13 cellular contexts compared by ENCODE assay signal in the genomic region with DNA sequence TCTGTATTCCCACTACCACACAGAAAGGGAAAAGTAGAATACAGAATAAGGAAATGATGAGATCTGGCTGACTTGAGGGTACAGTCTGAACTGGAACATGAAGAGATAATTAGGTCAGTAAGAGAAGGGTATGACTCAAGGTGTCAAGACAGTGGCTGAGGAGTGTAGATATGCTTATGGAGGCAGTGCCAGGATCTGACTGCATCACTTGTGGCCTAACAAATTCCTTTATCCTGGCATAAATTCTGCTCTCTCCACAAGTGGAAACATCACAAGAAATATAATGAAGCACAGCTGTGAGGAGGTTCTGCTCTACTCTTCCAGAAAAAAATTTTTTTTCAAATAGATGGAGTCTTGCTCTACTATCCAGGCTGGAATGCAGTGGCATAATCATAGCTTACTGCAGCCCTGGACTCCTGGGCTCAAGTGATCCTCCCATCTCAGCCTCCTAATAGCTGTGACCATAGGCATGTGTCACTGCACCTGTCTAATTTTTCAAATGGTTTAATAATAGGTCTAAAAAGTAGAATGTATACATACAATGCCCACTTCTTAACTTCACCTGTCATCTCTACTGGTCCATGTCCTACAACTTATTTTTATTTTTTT.
A peak's percentile ranks its signal among the peaks of the same experiment; 100 is the strongest.
DNase-seq lines count a peak whose midpoint lies in the region; ATAC-seq, FAIRE-seq and TF ChIP-seq lines count a peak whose summit lies in the region.
"Had no signal": no experiment of that assay in that cellular context is flagged by ENCODE, and none has a peak within 500 bp of the region (broad histone marks: within the 10 kb centered on the region; RNA-seq: fewer than 3 reads in every experiment).

No MANE protein-coding gene starts in this region.

- peaks cover 4% of the 10 kb centered on the region for H3K36me3 Mint-ChIP-seq in astrocyte (ENCODE audit: low read depth, unreplicated experiment)

- no peaks in the 10 kb centered on the region for H3K9me3 ChIP-seq in GM23248 (ENCODE audit: low read depth)
- H3K9me3 ChIP-seq in astrocyte (ENCODE audit: insufficient read depth, low read depth, low read length): no peaks in the 10 kb centered on the region
- no peaks in the 10 kb centered on the region for H3K9me3 ChIP-seq in gastroesophageal sphincter

- TF ChIP-seq CTCF in AG04449 (IDR thresholded peaks at IDR 0.05; ENCODE audit: insufficient read depth, low read length, missing control alignments): no peak
- no peak for TF ChIP-seq CTCF in astrocyte (IDR thresholded peaks at IDR 0.05; ENCODE audit: insufficient read depth, low read depth, low read length)
- no peak for TF ChIP-seq CTCF in gastroesophageal sphincter (IDR thresholded peaks at IDR 0.05)

- H3K27ac Mint-ChIP-seq in astrocyte (ENCODE audit: unreplicated experiment): no peak overlapping the region

- ATAC-seq in gastroesophageal sphincter: peak; percentile 69
- no peak for ATAC-seq in GM19023 (IDR thresholded peaks at IDR 0.05; ENCODE audit: unreplicated experiment)
- no peak for ATAC-seq in HG03175 (IDR thresholded peaks at IDR 0.05; ENCODE audit: unreplicated experiment)

- H3K4me2 ChIP-seq in GM23248 (ENCODE audit: unreplicated experiment): no peak overlapping the region
- H3K4me2 ChIP-seq in astrocyte (ENCODE audit: low read length): no peak overlapping the region

- no peak overlapping the region for H3K9ac ChIP-seq in GM23248
- no peak overlapping the region for H3K9ac ChIP-seq in astrocyte (ENCODE audit: low read length)

- FAIRE-seq in astrocyte (lab: Jason Lieb, UNC): peak; percentile 94

- H3K4me3 ChIP-seq in AG04449 (ENCODE audit: low read depth, low read length): no peak overlapping the region
- no peak overlapping the region for H3K4me3 ChIP-seq in GM23248
- no peak overlapping the region for H3K4me3 ChIP-seq in astrocyte (ENCODE audit: insufficient read depth, low read depth, low read length)
- H3K4me3 ChIP-seq in gastroesophageal sphincter: no peak overlapping the region

- POLR2A ChIA-PET in AG04449 (lab: Yijun Ruan, JAX): interaction anchor here (1.0 kb wide), 1 partner anchor 8 kb away, joined by 3 read pairs; no protein-coding TSS in a partner anchor

- H3K79me2 ChIP-seq in GM23248 (ENCODE audit: insufficient read depth): no peaks in the 10 kb centered on the region; the same call in 1 of the 2 replicates
- no peaks in the 10 kb centered on the region for H3K79me2 ChIP-seq in astrocyte (ENCODE audit: insufficient read depth, low read length)

- H3K27me3 ChIP-seq in GM23248 (replicated peaks; ENCODE audit: insufficient read depth) (no peaks in the 10 kb centered on the region), astrocyte (ENCODE audit: insufficient read depth, low read length) (no peaks in the 10 kb centered on the region), gastroesophageal sphincter (no peaks in the 10 kb centered on the region)

- in situ Hi-C loops in GM23248 (cut with MboI): no loop called here

- H3K9me3 Mint-ChIP-seq in astrocyte (ENCODE audit: unreplicated experiment): no peaks in the 10 kb centered on the region

- H3K36me3 ChIP-seq in GM23248 (ENCODE audit: low read depth) (peaks cover 53% of the 10 kb centered on the region), astrocyte (ENCODE audit: insufficient read depth, low read length) (peaks cover 15% of the 10 kb centered on the region), gastroesophageal sphincter (peaks cover 6 to 78% of the 10 kb centered on the region in 2 donors)

- H2AFZ ChIP-seq in GM23248 (no peak overlapping the region), astrocyte (ENCODE audit: low read depth, low read length) (no peak overlapping the region)

- H4K20me1 ChIP-seq in GM23248 (ENCODE audit: insufficient read depth): no peaks in the 10 kb centered on the region
- no peaks in the 10 kb centered on the region for H4K20me1 ChIP-seq in astrocyte (ENCODE audit: insufficient read depth, low read length)

- H3K4me3 Mint-ChIP-seq in astrocyte (ENCODE audit: unreplicated experiment): no peak overlapping the region

- H3K27ac ChIP-seq in GM23248 (peak overlapping the region; percentile 29), astrocyte (ENCODE audit: low read depth, low read length) (no peak overlapping the region), gastroesophageal sphincter (peak overlapping the region in 2 of 4 donors; percentile 9 to 63)
- H3K27ac ChIP-seq: C4-2B had no signal

- no peak for TF ChIP-seq EP300 in gastroesophageal sphincter (IDR thresholded peaks at IDR 0.05)

- peak; percentile 64 for DNase-seq in AG04449 (ENCODE audit: low read depth, low spot score)
- DNase-seq in GM23248: peak; percentile 96
- peak; percentile 84 for DNase-seq in astrocyte (ENCODE audit: low read depth)
- DNase-seq in activated effector memory CD4-positive, alpha-beta T cell treated with anti-CD3 and anti-CD28 coated beads, Interleukin-2, amount 50 U/mL, for 16 hours: no peak
- no peak for DNase-seq in stimulated activated CD4-positive, alpha-beta T cell treated with anti-CD3 and anti-CD28 coated beads, Interleukin-2, amount 100 ng/mL, for 24 hours
- DNase-seq: effector CD8-positive, alpha-beta T cell; midbrain; MM.1S; NCI-H2171 treated with DMSO at 0.1 percent for 48 hours had no signal

- H3K9me2 ChIP-seq in GM23248 (ENCODE audit: insufficient read depth): no peaks in the 10 kb centered on the region

- H3K4me1 Mint-ChIP-seq in astrocyte (ENCODE audit: low read depth, unreplicated experiment): peaks cover 2% of the 10 kb centered on the region

- CTCF ChIA-PET in AG04449 (lab: Yijun Ruan, JAX): no interaction called here

- peaks cover 21% of the 10 kb centered on the region for H3F3A ChIP-seq in GM23248 (ENCODE audit: insufficient read depth)

- no peak for TF ChIP-seq POLR2A in gastroesophageal sphincter (IDR thresholded peaks at IDR 0.05)

- no peaks in the 10 kb centered on the region for H3K27me3 Mint-ChIP-seq in astrocyte (ENCODE audit: low read depth, unreplicated experiment)

- H3K4me1 ChIP-seq in GM23248 (ENCODE audit: insufficient read depth) (peaks cover 9% of the 10 kb centered on the region), astrocyte (ENCODE audit: insufficient read depth, low read length) (no peaks in the 10 kb centered on the region), gastroesophageal sphincter (no peaks in the 10 kb centered on the region)

Comparison
In these comparisons a context has a peak if more than half of its experiments do, and no peak if none do; other contexts are left out.
1. DNase-seq: peak in AG04449 (single experiment), GM23248 (single experiment) and astrocyte (single experiment); none in activated effector memory CD4-positive, alpha-beta T cell treated with anti-CD3 and anti-CD28 coated beads, Interleukin-2, amount 50 U/mL, for 16 hours (single experiment) and stimulated activated CD4-positive, alpha-beta T cell treated with anti-CD3 and anti-CD28 coated beads, Interleukin-2, amount 100 ng/mL, for 24 hours (0 of 2).